In genomic region chr7:101491442-101491841, GRCh38 we compare ENCODE assay signal across 5 cellular contexts.
DNase-seq lines count a peak whose midpoint lies in the region; ATAC-seq, FAIRE-seq and TF ChIP-seq lines count a peak whose summit lies in the region.
"Not testable (repeated sequence)": the region's sequence is repeated elsewhere in the genome, so short reads cannot be mapped to it uniquely, and the experiment has no call there.

No MANE protein-coding gene starts in this region.

- ATAC-seq in Panc1, WTC11, K562: not testable (repeated sequence)

- H3K9me3 ChIP-seq in Panc1 (ENCODE audit: control insufficient read depth, insufficient read depth, low read depth, low read length); K562 (replicated peaks; ENCODE audit: control insufficient read depth, insufficient read depth, low read depth, low read length); trophoblast cell (ENCODE audit: insufficient read depth, low read depth, low read length): not testable (repeated sequence)

- H3K27me3 Mint-ChIP-seq in WTC11 (ENCODE audit: low read depth); nephron (ENCODE audit: low read depth): not testable (repeated sequence)

- not testable (repeated sequence) for TF ChIP-seq POLR2A in K562 (conservative IDR thresholded peaks at IDR 0.05)

- H3K9ac ChIP-seq in K562 (ENCODE audit: insufficient read depth in 1 of 2, low read depth in 2 of 2, low read length in 2 of 2); trophoblast cell (ENCODE audit: low read length): not testable (repeated sequence)

- H3K4me1 ChIP-seq in Panc1 (ENCODE audit: control insufficient read depth, insufficient read depth, low read length) = peaks cover 36% of the 10 kb centered on the region
- H3K4me1 ChIP-seq in K562 (replicated peaks in 1 of 2; ENCODE audit: control insufficient read depth in 2 of 2, insufficient read depth in 2 of 2, low read length in 2 of 2) = not testable (repeated sequence)
- H3K4me1 ChIP-seq in trophoblast cell (ENCODE audit: control insufficient read depth in 1 of 2, insufficient read depth in 2 of 2, low read length in 2 of 2) = peaks cover 19 to 31% of the 10 kb centered on the region in 2 experiments

- FAIRE-seq in K562 (lab: Jason Lieb, UNC) = not testable (repeated sequence)

- H3K9me3 Mint-ChIP-seq in WTC11, nephron: not testable (repeated sequence)

- in situ Hi-C loops in Panc1 (cut with HindIII; ENCODE audit: low pct_unique_long_range_greater_than_20kb, low sequenced_read_pairs); K562 (cut with MboI): not testable (repeated sequence)

- H3K79me2 ChIP-seq in K562 (ENCODE audit: control insufficient read depth, insufficient read depth, low read length); trophoblast cell (ENCODE audit: control insufficient read depth, insufficient read depth, low read length, poor library complexity): not testable (repeated sequence)

- H4K20me1 ChIP-seq in K562 (replicated peaks; ENCODE audit: control insufficient read depth, insufficient read depth, low read length) = 0 out of 2 replicates have a peak, but pooled peaks cover 11% of the 10 kb centered on the region

- H2BK5ac ChIP-seq in trophoblast cell (ENCODE audit: low read depth, low read length, poor library complexity) = not testable (repeated sequence)

- WGBS in K562 (ENCODE audit: insufficient coverage, low coverage, missing lambda C conversion rate) = 2% methylated on average over 4 of the region's 4 CpGs
- WGBS in trophoblast cell (ENCODE audit: extremely low coverage, insufficient coverage, insufficient read length) = no CpG with 5 or more reads among the region's 4 CpGs

- peak overlapping the region; percentile 91 for H2BK12ac ChIP-seq in trophoblast cell (ENCODE audit: low read length)

- H3K23ac ChIP-seq in trophoblast cell (ENCODE audit: low read length) = not testable (repeated sequence)

- TF ChIP-seq EP300 in K562 (IDR thresholded peaks at IDR 0.05; ENCODE audit: low read length) = not testable (repeated sequence)

- POLR2A ChIA-PET in Panc1 (lab: Charles Lee); WTC11 (lab: Charles Lee); K562 (lab: Yijun Ruan, JAX): not testable (repeated sequence)

- not testable (repeated sequence) for H3K4me2 ChIP-seq in K562 (ENCODE audit: insufficient read depth, low read length); trophoblast cell (ENCODE audit: low read length)

- not testable (repeated sequence) for H2AFZ ChIP-seq in K562 (ENCODE audit: low read depth, low read length); trophoblast cell (ENCODE audit: insufficient read depth, low read length, poor library complexity)

- not testable (repeated sequence) for H3K18ac ChIP-seq in trophoblast cell (ENCODE audit: low read length)

- H4K8ac ChIP-seq in trophoblast cell (ENCODE audit: low read depth, low read length) = not testable (repeated sequence)

- H3K36me3 ChIP-seq in Panc1 (ENCODE audit: control insufficient read depth, insufficient read depth, low read length); K562 (ENCODE audit: control insufficient read depth, insufficient read depth, low read length); trophoblast cell (ENCODE audit: control insufficient read depth in 1 of 2, insufficient read depth in 2 of 2, low read length in 2 of 2): not testable (repeated sequence)

- H3K9me1 ChIP-seq in K562 (ENCODE audit: control insufficient read depth, insufficient read depth, low read length) = not testable (repeated sequence)

- H2AK5ac ChIP-seq in trophoblast cell (ENCODE audit: low read length) = not testable (repeated sequence)

- H3K4me3 Mint-ChIP-seq in WTC11, nephron: not testable (repeated sequence)

- peak overlapping the region; percentile 36 for H3K27ac ChIP-seq in Panc1 (ENCODE audit: low read length)
- not testable (repeated sequence) for H3K27ac ChIP-seq in K562 (ENCODE audit: extremely low read depth, low read depth, low read length); trophoblast cell (ENCODE audit: low read depth, low read length)

- peak overlapping the region; percentile 4; the same call in 1 of the 2 replicates for H3K27ac Mint-ChIP-seq in WTC11
- peak overlapping the region; percentile 16 to 72 (median 33) for H3K27ac Mint-ChIP-seq in nephron

- H3K4me1 Mint-ChIP-seq in WTC11 = peaks cover 54% of the 10 kb centered on the region
- peaks cover 49% of the 10 kb centered on the region for H3K4me1 Mint-ChIP-seq in nephron

- not testable (repeated sequence) for H3K4ac ChIP-seq in trophoblast cell (ENCODE audit: low read depth, low read length)

- intact Hi-C loops in Panc1 (cut with micrococcal nuclease; ENCODE audit: unreplicated experiment); K562 (cut with micrococcal nuclease): not testable (repeated sequence)

- not testable (repeated sequence) for TF ChIP-seq CTCF in Panc1 (IDR thresholded peaks at IDR 0.05); WTC11 (IDR thresholded peaks at IDR 0.05); K562 (IDR thresholded peaks at IDR 0.05 in 2 of 3, conservative IDR thresholded peaks at IDR 0.05 in 1 of 3; ENCODE audit: insufficient read depth in 2 of 3, low read depth in 1 of 3, low read length in 3 of 3); nephron (IDR thresholded peaks at IDR 0.05; ENCODE audit: unreplicated experiment in 3 of 3)

- not testable (repeated sequence) for H2BK120ac ChIP-seq in trophoblast cell (ENCODE audit: insufficient read depth, low read length, poor library complexity)

- DNase-seq in Panc1 (ENCODE audit: low read depth, low spot score); WTC11 (ENCODE audit: low spot score); K562 (ENCODE audit: extremely low read depth in 1 of 4, low spot score in 3 of 4); trophoblast cell: not testable (repeated sequence)

- CTCF ChIA-PET in Panc1 (lab: Charles Lee); K562 (lab: Yijun Ruan, JAX; ENCODE audit: low intra/inter-chr PET ratio): not testable (repeated sequence)
- CTCF ChIA-PET in WTC11 (lab: Charles Lee) = interaction anchor here (1.0 to 1.4 kb wide), 2 partner anchors 10 to 201 kb away, joined by 3 to 6 read pairs; no protein-coding TSS in a partner anchor

- H3K36me3 Mint-ChIP-seq in WTC11; nephron (ENCODE audit: low read depth): not testable (repeated sequence)

- not testable (repeated sequence) for H4K91ac ChIP-seq in trophoblast cell (ENCODE audit: low read depth, low read length)

- not testable (repeated sequence) for H3K14ac ChIP-seq in trophoblast cell (ENCODE audit: low read length)

- BruUV-seq in Panc1 (replicated peaks; lab: Mats Ljungman, UMichigan); K562 (replicated peaks; lab: Mats Ljungman, UMichigan): not testable (repeated sequence)

- not testable (repeated sequence) for TF ChIP-seq RAD21 in K562 (CRISPR knock-in tag; conservative IDR thresholded peaks at IDR 0.05 in 1 of 2, IDR thresholded peaks at IDR 0.05 in 1 of 2)

- not testable (repeated sequence) for H3K4me3 ChIP-seq in Panc1 (ENCODE audit: low read depth in 2 of 2, low read length in 2 of 2); K562; trophoblast cell (ENCODE audit: low read depth, low read length)

- peaks cover 29% of the 10 kb centered on the region for H3K79me1 ChIP-seq in trophoblast cell (ENCODE audit: low read length)

- not testable (repeated sequence) for H4K12ac ChIP-seq in trophoblast cell (ENCODE audit: low read depth, low read length)

- H3K27me3 ChIP-seq in Panc1 (ENCODE audit: control insufficient read depth, insufficient read depth, low read length); trophoblast cell (ENCODE audit: insufficient read depth, low read length): not testable (repeated sequence)
- peaks cover 33 to 62% of the 10 kb centered on the region in 2 experiments for H3K27me3 ChIP-seq in K562 (ENCODE audit: control insufficient read depth in 2 of 2, insufficient read depth in 2 of 2, low read length in 2 of 2)

TF ChIP-seq in K562, 482 proteins besides CTCF, POLR2A, EP300 and RAD21:
- peak; percentile 64 for TF ChIP-seq RFX1 (IDR thresholded peaks at IDR 0.05)
- TF ChIP-seq ESRRA (IDR thresholded peaks at IDR 0.05; ENCODE audit: borderline replicate concordance, low read depth) = peak; percentile 83
- TF ChIP-seq SRF (CRISPR knock-in tag; IDR thresholded peaks at IDR 0.05) = peak in 1 of 2 experiments; percentile 73; a peak in 2 of 4 replicates
- peak; percentile 53; the same call in 1 of the 2 replicates for TF ChIP-seq KLF1 (tag; IDR thresholded peaks at IDR 0.05)
TF ChIP-seq in K562: peak in this region for 4; not testable (repeated sequence) for 478.
